In the genomic region with DNA sequence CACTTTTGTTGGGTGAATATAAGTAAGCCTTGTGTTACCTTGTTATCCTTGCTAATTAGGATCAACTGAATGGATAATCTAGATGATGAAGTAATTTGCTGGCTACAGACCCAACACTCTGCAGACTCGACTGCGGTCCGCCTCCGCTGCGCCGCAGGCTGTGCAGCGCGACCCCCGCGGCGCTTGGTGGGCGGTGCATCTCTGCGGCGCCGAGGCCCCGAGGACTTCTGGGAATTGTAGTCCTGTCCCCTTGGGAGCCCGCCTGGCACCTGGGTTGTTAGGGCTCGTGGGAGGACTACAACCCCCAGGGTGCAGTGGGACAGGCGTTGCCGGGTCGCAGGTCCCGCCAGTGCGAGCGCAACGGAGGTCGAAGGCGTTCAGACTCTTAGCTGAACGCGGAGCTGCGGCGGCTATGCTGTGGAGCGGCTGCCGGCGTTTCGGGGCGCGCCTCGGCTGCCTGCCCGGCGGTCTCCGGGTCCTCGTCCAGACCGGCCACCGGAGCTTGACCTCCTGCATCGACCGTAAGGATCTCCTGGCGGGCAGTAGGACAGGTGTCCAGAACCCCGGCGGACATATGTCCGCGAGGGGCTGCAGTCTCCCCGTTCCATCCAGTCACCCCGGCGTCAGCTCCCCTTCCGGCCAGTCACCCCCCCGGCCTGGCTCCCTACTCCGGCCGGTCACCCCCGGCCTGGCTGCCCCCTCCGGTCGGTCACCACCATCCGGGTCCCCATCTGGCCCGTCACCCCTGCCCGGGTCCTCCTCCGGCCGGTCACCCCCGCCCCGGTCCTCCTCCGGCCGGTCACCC, we compare ENCODE assay signal across 8 cellular contexts. TPM values are rescaled to one million over a fixed set of nuclear protein-coding genes. Genes with fewer than 3 reads are reported as not detected.
DNase-seq lines count a peak whose midpoint lies in the region; ATAC-seq and TF ChIP-seq lines count a peak whose summit lies in the region.

A gene (plus strand): TSS at position 380 of the 805 bp plus-strand sequence. CDS start 33 bp downstream, at position 413.
A gene (minus strand): TSS at position 164 of the 805 bp plus-strand sequence. CDS start 470 bp downstream, outside the sequence.

- no peaks in the 10 kb centered on the region for H3K27me3 Mint-ChIP-seq in CD4-positive, alpha-beta T cell
- no peaks in the 10 kb centered on the region for H3K27me3 Mint-ChIP-seq in activated CD4-positive, alpha-beta memory T cell treated with anti-CD3 and anti-CD28 coated beads for 36 hours

- POLR2A ChIA-PET in CD4-positive, alpha-beta T cell (lab: Charles Lee), result interaction anchor here (0.7 to 6.6 kb wide), 7 partner anchors 9 to 28 kb away, joined by 3 to 94 read pairs (median 4); a partner anchor contains a TSS
- POLR2A ChIA-PET in activated CD4-positive, alpha-beta memory T cell treated with anti-CD3 and anti-CD28 coated beads for 36 hours (lab: Charles Lee), result interaction anchor here (0.9 to 7.9 kb wide), 4 partner anchors 19 to 29 kb away, joined by 4 to 67 read pairs (median 6); a partner anchor contains a TSS

- peaks cover 60% of the 10 kb centered on the region for H3K36me3 Mint-ChIP-seq in CD4-positive, alpha-beta T cell (ENCODE audit: low read depth)
- peaks cover 13% of the 10 kb centered on the region for H3K36me3 Mint-ChIP-seq in activated CD4-positive, alpha-beta memory T cell treated with anti-CD3 and anti-CD28 coated beads for 36 hours

- peak within 1 kb of the TSS; percentile 51 for H3K27ac ChIP-seq in CD4-positive, alpha-beta T cell (ENCODE audit: low read depth, low read length)
- H3K27ac ChIP-seq in dorsolateral prefrontal cortex, result peak within 1 kb of the TSS in 57 of 59 donors; percentile 7 to 92 (median 78)

- CTCF ChIA-PET in CD4-positive, alpha-beta T cell (lab: Charles Lee), result interaction anchor here (1.0 to 2.6 kb wide), 4 partner anchors 9 to 46 kb away, joined by 3 to 18 read pairs (median 6); a partner anchor contains a TSS
- CTCF ChIA-PET in activated CD4-positive, alpha-beta memory T cell treated with anti-CD3 and anti-CD28 coated beads for 36 hours (lab: Charles Lee), result interaction anchor here (0.6 to 5.0 kb wide), 7 partner anchors 9 to 47 kb away, joined by 3 to 32 read pairs (median 6); a partner anchor contains a TSS

- H3K4me3 ChIP-seq in dorsolateral prefrontal cortex (peak within 1 kb of the TSS; percentile 70 to 99 (median 95)), lower leg skin (ENCODE audit: low read depth, poor library complexity, severe bottlenecking) (peak within 1 kb of the TSS; percentile 63)

- peaks cover 40% of the 10 kb centered on the region for H3K4me1 Mint-ChIP-seq in CD4-positive, alpha-beta T cell (ENCODE audit: low read depth)
- H3K4me1 Mint-ChIP-seq in activated CD4-positive, alpha-beta memory T cell treated with anti-CD3 and anti-CD28 coated beads for 36 hours (ENCODE audit: low read depth), result peaks cover 40% of the 10 kb centered on the region

- H3K27me3 ChIP-seq in CD4-positive, alpha-beta T cell (ENCODE audit: control insufficient read depth, insufficient read depth, low read length), result no peaks in the 10 kb centered on the region
- no peaks in the 10 kb centered on the region for H3K27me3 ChIP-seq in dorsolateral prefrontal cortex

- no peaks in the 10 kb centered on the region for H3K9me3 ChIP-seq in CD4-positive, alpha-beta T cell (ENCODE audit: control insufficient read depth, low read length)

- WGBS in lower leg skin, 2 donors, result 1% methylated on average over 23 to 65 of the region's 70 CpGs

- intact Hi-C loops in CD4-positive, alpha-beta T cell (cut with DNase I, micrococcal nuclease), result loop anchor here (1.0 to 10.0 kb wide), 5 partner anchors 23 to 189 kb away; a partner anchor contains a TSS
- intact Hi-C loops in activated CD4-positive, alpha-beta memory T cell treated with anti-CD3 and anti-CD28 coated beads for 36 hours (cut with micrococcal nuclease), result loop anchor here (1.0 to 5.0 kb wide), 6 partner anchors 22 to 325 kb away; a partner anchor contains a TSS
- intact Hi-C loops in dorsolateral prefrontal cortex (cut with DNase I) (loop anchor here in 1 of 2 donors (2.0 to 10.0 kb wide), 2 partner anchors 29 to 319 kb away; a partner anchor contains a TSS), lower leg skin (cut with DNase I; ENCODE audit: low total_unique reads) (no loop called here)

- H3K4me3 Mint-ChIP-seq in CD4-positive, alpha-beta T cell, result peak within 1 kb of the TSS; percentile 94
- H3K4me3 Mint-ChIP-seq in activated CD4-positive, alpha-beta memory T cell treated with anti-CD3 and anti-CD28 coated beads for 36 hours, result peak within 1 kb of the TSS; percentile 89

- H3K9me3 Mint-ChIP-seq in CD4-positive, alpha-beta T cell, result no peaks in the 10 kb centered on the region
- H3K9me3 Mint-ChIP-seq in activated CD4-positive, alpha-beta memory T cell treated with anti-CD3 and anti-CD28 coated beads for 36 hours, result no peaks in the 10 kb centered on the region

- TF ChIP-seq POLR2A in lower leg skin (IDR thresholded peaks at IDR 0.05), result no peak

- DNase-seq in CD4-positive, alpha-beta T cell, result peak; percentile 90 to 97 (median 94)
- DNase-seq in NCI-H82 treated with DMSO at 0.1 percent for 48 hours (lab: John Stamatoyannopoulos, UW; ENCODE audit: unreplicated experiment), result peak; percentile 77
- DNase-seq in activated CD4-positive, alpha-beta memory T cell treated with anti-CD3 and anti-CD28 coated beads for 36 hours, result peak; percentile 97
- DNase-seq in dorsolateral prefrontal cortex, result peak; percentile 95 to 99 (median 98)
- peak; percentile 96 to 99 for DNase-seq in lower leg skin (ENCODE audit: low spot score in 2 of 2)
- peak; percentile 89 to 94 for DNase-seq in stimulated activated CD4-positive, alpha-beta T cell treated with anti-CD3 and anti-CD28 coated beads, Interleukin-4, amount 100 ng/mL, for 48 hours (ENCODE audit: low read depth in 2 of 2)

- TF ChIP-seq CTCF in CD4-positive, alpha-beta T cell (IDR thresholded peaks at IDR 0.05), result peak; percentile 36
- TF ChIP-seq CTCF in dorsolateral prefrontal cortex (IDR thresholded peaks at IDR 0.05 in 54 of 56, conservative IDR thresholded peaks at IDR 0.05 in 2 of 56; ENCODE audit: low read depth in 1 of 56, partially characterized antibody in 56 of 56) (peak in 50 of 56 donors; percentile 21 to 66 (median 48)), lower leg skin (IDR thresholded peaks at IDR 0.05) (no peak)

- peak; percentile 99 for ATAC-seq in CD4-positive, alpha-beta T cell (ENCODE audit: poor library complexity)
- peak; percentile 98 for ATAC-seq in GM19438 (IDR thresholded peaks at IDR 0.05; ENCODE audit: low read depth, unreplicated experiment)
- ATAC-seq in HG03575 (IDR thresholded peaks at IDR 0.05; ENCODE audit: extremely low read depth, insufficient number of reproducible peaks, low FRiP score, unreplicated experiment), result peak; percentile 97

- peak within 1 kb of the TSS; percentile 69 for H3K27ac Mint-ChIP-seq in CD4-positive, alpha-beta T cell
- H3K27ac Mint-ChIP-seq in activated CD4-positive, alpha-beta memory T cell treated with anti-CD3 and anti-CD28 coated beads for 36 hours, result peak within 1 kb of the TSS; percentile 89

RNA-seq across cellular contexts. Expression of the first gene that starts in this region (rescaled TPM):
- total RNA-seq in CD4-positive, alpha-beta T cell, result 10 to 100 TPM; 15.0 to 16.3 TPM
- total RNA-seq in activated CD4-positive, alpha-beta memory T cell treated with anti-CD3 and anti-CD28 coated beads for 36 hours, result 10 to 100 TPM; 20.9 to 22.1 TPM
- total RNA-seq in dorsolateral prefrontal cortex, result 10 to 100 TPM; 30.4 to 56.7 (median 43.4) TPM
- total RNA-seq in lower leg skin, result 10 to 100 TPM; 49.0 to 68.6 (median 58.6) TPM

RNA-seq across cellular contexts. Expression of the second gene that starts in this region (rescaled TPM):
- total RNA-seq in CD4-positive, alpha-beta T cell, result 10 to 100 TPM; 25.7 to 26.0 TPM
- total RNA-seq in activated CD4-positive, alpha-beta memory T cell treated with anti-CD3 and anti-CD28 coated beads for 36 hours, result 10 to 100 TPM; 74.0 to 74.3 TPM
- total RNA-seq in dorsolateral prefrontal cortex, result 100 to 1,000 TPM in 3 of 120 experiments, 10 to 100 TPM in 117; 37.8 to 102 (median 75.3) TPM
- 10 to 100 TPM in 3 of 4 donors, 1 to 10 TPM in 1; 9.1 to 35.7 (median 26.2) TPM for total RNA-seq in lower leg skin

Comparison
In these comparisons a context has a peak if more than half of its experiments do, and no peak if none do; other contexts are left out.
1. Peak in every context shown above with its lines: DNase-seq, ATAC-seq, H3K4me3 ChIP-seq and H3K27ac ChIP-seq.
2. CTCF ChIP-seq: peak in CD4-positive, alpha-beta T cell (single experiment) and dorsolateral prefrontal cortex (50 of 56); none in lower leg skin (0 of 3).